ENCODE assay signal across 26 cellular contexts in the genomic region with DNA sequence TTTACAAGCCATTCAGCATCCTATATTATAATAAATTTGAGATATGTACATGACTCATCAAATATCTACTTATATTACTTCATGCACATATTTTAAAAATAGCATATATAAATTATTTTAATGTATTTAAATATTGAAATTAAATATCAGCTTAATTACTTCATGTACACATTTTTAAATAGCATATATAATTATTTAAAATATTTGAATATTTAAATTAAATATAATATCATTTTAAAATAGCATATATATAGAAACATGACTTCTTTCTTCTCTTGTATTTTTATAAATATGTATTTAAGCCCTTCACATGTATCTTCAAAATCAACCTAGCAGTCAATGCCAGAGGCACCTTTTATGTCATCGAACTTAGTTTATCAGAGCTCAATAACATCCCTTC.
DNase-seq lines count a peak whose midpoint lies in the region; ATAC-seq, FAIRE-seq and TF ChIP-seq lines count a peak whose summit lies in the region.
"Had no signal": no experiment of that assay in that cellular context is flagged by ENCODE, and none has a peak within 500 bp of the region (broad histone marks: within the 10 kb centered on the region; RNA-seq: fewer than 3 reads in every experiment).

No MANE protein-coding gene starts in this region.

- H3K27ac ChIP-seq in pancreas = no peak overlapping the region
- no peak overlapping the region for H3K27ac ChIP-seq in upper lobe of left lung
- H3K27ac ChIP-seq: 22Rv1; A549; BLaER1 treated with 17β-estradiol and CSF1 and Interleukin-3, amounts not matched to agents 10 nM and 100 nM had no signal

- H3K4me3 ChIP-seq in pancreas (no peak overlapping the region), upper lobe of left lung (no peak overlapping the region)
- H3K4me3 ChIP-seq: A549; BLaER1 treated with 17β-estradiol and CSF1 and Interleukin-3, amounts not matched to agents 10 nM and 100 nM; HAP-1 had no signal

- no peak overlapping the region for H3K27ac Mint-ChIP-seq in activated naive CD8-positive, alpha-beta T cell treated with anti-CD3 and anti-CD28 coated beads, Interleukin-2, amount 50 U/mL, for 24 hours
- H3K27ac Mint-ChIP-seq: CD14-positive monocyte; CD4-positive, alpha-beta T cell; CD8-positive, alpha-beta memory T cell; HFFc6 had no signal

- no peaks in the 10 kb centered on the region for H3K4me1 ChIP-seq in pancreas
- H3K4me1 ChIP-seq in upper lobe of left lung = no peaks in the 10 kb centered on the region
- H3K4me1 ChIP-seq: A549; BE2C; BLaER1 treated with 17β-estradiol and CSF1 and Interleukin-3, amounts not matched to agents 10 nM and 100 nM; HAP-1 had no signal

- no peak overlapping the region for H3K4me3 Mint-ChIP-seq in activated naive CD8-positive, alpha-beta T cell treated with anti-CD3 and anti-CD28 coated beads, Interleukin-2, amount 50 U/mL, for 24 hours
- H3K4me3 Mint-ChIP-seq: CD14-positive monocyte; CD4-positive, alpha-beta T cell; CD8-positive, alpha-beta memory T cell; HFFc6 had no signal

- DNase-seq in pancreas (no peak), upper lobe of left lung (no peak)
- DNase-seq in activated naive CD8-positive, alpha-beta T cell treated with anti-CD3 and anti-CD28 coated beads, Interleukin-2, amount 50 U/mL, for 24 hours = no peak
- DNase-seq: ACHN; AML-193; BE2C; CD4-positive, alpha-beta T cell; CD8-positive, alpha-beta memory T cell; DMS 273 treated with DMSO at 0.1 percent for 48 hours; DMS79; EL; GF-D8; GOT3; HFFc6 had no signal

- no peak for TF ChIP-seq EP300 in upper lobe of left lung (IDR thresholded peaks at IDR 0.05)

- no peak for TF ChIP-seq POLR2A in upper lobe of left lung (IDR thresholded peaks at IDR 0.05)

- no peaks in the 10 kb centered on the region for H3K4me1 Mint-ChIP-seq in activated naive CD8-positive, alpha-beta T cell treated with anti-CD3 and anti-CD28 coated beads, Interleukin-2, amount 50 U/mL, for 24 hours
- H3K4me1 Mint-ChIP-seq: CD14-positive monocyte; CD8-positive, alpha-beta memory T cell had no signal

- peaks cover 0 to 5% (median 0%) of the 10 kb centered on the region in 4 donors for H3K27me3 ChIP-seq in pancreas
- no peaks in the 10 kb centered on the region for H3K27me3 ChIP-seq in upper lobe of left lung
- H3K27me3 ChIP-seq: BE2C; BLaER1 treated with 17β-estradiol and CSF1 and Interleukin-3, amounts not matched to agents 10 nM and 100 nM had no signal

- intact Hi-C loops in pancreas (cut with DNase I) = no loop called here

- H3K9me3 ChIP-seq in pancreas (no peaks in the 10 kb centered on the region), upper lobe of left lung (no peaks in the 10 kb centered on the region)
- H3K9me3 ChIP-seq: A549; BE2C; BLaER1 treated with 17β-estradiol and CSF1 and Interleukin-3, amounts not matched to agents 10 nM and 100 nM; HAP-1 had no signal

- TF ChIP-seq CTCF in pancreas (IDR thresholded peaks at IDR 0.05) (no peak), upper lobe of left lung (IDR thresholded peaks at IDR 0.05) (no peak)

- 60 to 82% methylated on average over 1 of the region's 1 CpG for WGBS in pancreas, 2 donors
- WGBS in upper lobe of left lung, 2 donors = 82 to 86% methylated on average over 1 of the region's 1 CpG

- H3K27me3 Mint-ChIP-seq in activated naive CD8-positive, alpha-beta T cell treated with anti-CD3 and anti-CD28 coated beads, Interleukin-2, amount 50 U/mL, for 24 hours = peaks cover 2% of the 10 kb centered on the region
- H3K27me3 Mint-ChIP-seq: CD4-positive, alpha-beta T cell; CD8-positive, alpha-beta memory T cell had no signal

- ATAC-seq in pancreas (no peak), HG03175 (IDR thresholded peaks at IDR 0.05; ENCODE audit: unreplicated experiment) (no peak), upper lobe of left lung (ENCODE audit: low FRiP score in 2 of 2) (no peak)
- ATAC-seq in activated naive CD8-positive, alpha-beta T cell treated with anti-CD3 and anti-CD28 coated beads, Interleukin-2, amount 50 U/mL, for 24 hours = no peak
- ATAC-seq: A549 had no signal

- no peaks in the 10 kb centered on the region for H3K9me3 Mint-ChIP-seq in activated naive CD8-positive, alpha-beta T cell treated with anti-CD3 and anti-CD28 coated beads, Interleukin-2, amount 50 U/mL, for 24 hours
- H3K9me3 Mint-ChIP-seq: CD14-positive monocyte; CD4-positive, alpha-beta T cell; CD8-positive, alpha-beta memory T cell; HFFc6 had no signal

- peak; percentile 93 for FAIRE-seq in A204.1 (lab: Jason Lieb, UNC)
- peak; percentile 71 for FAIRE-seq in TTC549 (lab: Jason Lieb, UNC)
- peak; percentile 65 for FAIRE-seq in endometrium (lab: Jason Lieb, UNC)
- FAIRE-seq in pancreas (lab: Jason Lieb, UNC) = peak; percentile 82
- FAIRE-seq: A549, GM12891, GM18507, H54 had no signal

- H3K36me3 Mint-ChIP-seq in activated naive CD8-positive, alpha-beta T cell treated with anti-CD3 and anti-CD28 coated beads, Interleukin-2, amount 50 U/mL, for 24 hours (ENCODE audit: low read depth) = no peaks in the 10 kb centered on the region
- H3K36me3 Mint-ChIP-seq: CD14-positive monocyte; CD8-positive, alpha-beta memory T cell had no signal

- H3K36me3 ChIP-seq in pancreas = no peaks in the 10 kb centered on the region
- H3K36me3 ChIP-seq in upper lobe of left lung = no peaks in the 10 kb centered on the region
- H3K36me3 ChIP-seq: BE2C; BLaER1 treated with 17β-estradiol and CSF1 and Interleukin-3, amounts not matched to agents 10 nM and 100 nM; HAP-1 had no signal
